Comparison of ENCODE assay signal across 23 cellular contexts in genomic region chr21:38909109-38909508, GRCh38.
DNase-seq lines count a peak whose midpoint lies in the region; ATAC-seq and TF ChIP-seq lines count a peak whose summit lies in the region.
"Had no signal": no experiment of that assay in that cellular context is flagged by ENCODE, and none has a peak within 500 bp of the region (broad histone marks: within the 10 kb centered on the region; RNA-seq: fewer than 3 reads in every experiment).

No MANE protein-coding gene starts in this region.

- TF ChIP-seq CTCF in breast epithelium (IDR thresholded peaks at IDR 0.05) (no peak), MCF 10A (IDR thresholded peaks at IDR 0.05; ENCODE audit: unreplicated experiment) (no peak), foreskin keratinocyte (conservative IDR thresholded peaks at IDR 0.05) (no peak), psoas muscle (IDR thresholded peaks at IDR 0.05) (no peak), type B pancreatic cell (conservative IDR thresholded peaks at IDR 0.05) (no peak)

- H3K9me3 Mint-ChIP-seq in MCF 10A (ENCODE audit: unreplicated experiment) (peaks cover 7% of the 10 kb centered on the region), type B pancreatic cell (peaks cover 5% of the 10 kb centered on the region)
- no peaks in the 10 kb centered on the region for H3K9me3 Mint-ChIP-seq in activated T-helper 17 cell treated with anti-CD3 and anti-CD28 coated beads, Interleukin-2, amount 50 U/mL, for 72 hours
- H3K9me3 Mint-ChIP-seq: GM23338; natural killer cell treated with Interleukin-12 subunit alpha and Interleukin-12 subunit beta and Interleukin-15 and Interleukin-18, amount 100 ng/mL, for 72 hours had no signal

- no peak overlapping the region for H3K27ac Mint-ChIP-seq in MCF 10A (ENCODE audit: low read depth, unreplicated experiment)
- H3K27ac Mint-ChIP-seq in type B pancreatic cell, result peak overlapping the region; percentile 89
- H3K27ac Mint-ChIP-seq in activated T-helper 17 cell treated with anti-CD3 and anti-CD28 coated beads, Interleukin-2, amount 50 U/mL, for 72 hours, result no peak overlapping the region
- H3K27ac Mint-ChIP-seq: GM23338; natural killer cell treated with Interleukin-12 subunit alpha and Interleukin-12 subunit beta and Interleukin-15 and Interleukin-18, amount 100 ng/mL, for 72 hours had no signal

- no TSS peak for BruUV-seq in MCF 10A (replicated peaks; lab: Mats Ljungman, UMichigan)

- intact Hi-C loops in breast epithelium (cut with DNase I; ENCODE audit: low total_unique reads) (no loop called here), MCF 10A (cut with micrococcal nuclease) (no loop called here), psoas muscle (cut with DNase I) (loop anchor here in 1 of 2 donors (5.0 kb wide), 1 partner anchor 178 kb away; no protein-coding TSS in a partner anchor)

- no peak for DNase-seq in breast epithelium (ENCODE audit: low spot score in 2 of 2)
- DNase-seq in MCF 10A (ENCODE audit: unreplicated experiment), result no peak
- DNase-seq in foreskin keratinocyte, result no peak
- no peak for DNase-seq in psoas muscle
- no peak for DNase-seq in type B pancreatic cell (ENCODE audit: extremely low spot score, unreplicated experiment)
- no peak for DNase-seq in MG63
- no peak for DNase-seq in stimulated activated CD4-positive, alpha-beta T cell treated with anti-CD3 and anti-CD28 coated beads, Interleukin-2, amount 100 ng/mL, for 24 hours
- DNase-seq: 8988T; activated CD4-positive, alpha-beta T cell treated with anti-CD3 and anti-CD28 coated beads for 48 hours; activated effector memory CD4-positive, alpha-beta T cell treated with Interleukin-2 at 50 U/mL for 16 hours; erythroblast; glutamatergic neuron; NCI-H1092 treated with DMSO at 0.1 percent for 48 hours; NCI-H524 treated with DMSO at 0.1 percent for 48 hours; posterior cingulate gyrus; SHP77; spleen; T-helper 1 cell; testis had no signal

- WGBS in psoas muscle, 3 donors, result 95 to 99% (median 98%) methylated on average over 8 of the region's 8 CpGs

- peaks cover 17 to 26% of the 10 kb centered on the region in 2 donors for H3K4me1 ChIP-seq in breast epithelium
- peaks cover 40% of the 10 kb centered on the region for H3K4me1 ChIP-seq in foreskin keratinocyte
- H3K4me1 ChIP-seq in psoas muscle, result peaks cover 62% of the 10 kb centered on the region

- H3K4me1 Mint-ChIP-seq in MCF 10A (ENCODE audit: insufficient read depth, unreplicated experiment) (peaks cover 33% of the 10 kb centered on the region), type B pancreatic cell (ENCODE audit: unreplicated experiment) (peaks cover 13% of the 10 kb centered on the region)
- H3K4me1 Mint-ChIP-seq in activated T-helper 17 cell treated with anti-CD3 and anti-CD28 coated beads, Interleukin-2, amount 50 U/mL, for 72 hours, result no peaks in the 10 kb centered on the region

- H3K4me3 ChIP-seq in breast epithelium (no peak overlapping the region), psoas muscle (no peak overlapping the region), MG63 (no peak overlapping the region)
- H3K4me3 ChIP-seq: BLaER1 treated with 17β-estradiol and CSF1 and Interleukin-3, amounts not matched to agents 10 nM and 100 nM; GM23338; spleen; testis had no signal

- H3K4me3 Mint-ChIP-seq in MCF 10A (ENCODE audit: unreplicated experiment) (no peak overlapping the region), type B pancreatic cell (no peak overlapping the region)
- no peak overlapping the region for H3K4me3 Mint-ChIP-seq in activated T-helper 17 cell treated with anti-CD3 and anti-CD28 coated beads, Interleukin-2, amount 50 U/mL, for 72 hours
- H3K4me3 Mint-ChIP-seq: GM23338; natural killer cell treated with Interleukin-12 subunit alpha and Interleukin-12 subunit beta and Interleukin-15 and Interleukin-18, amount 100 ng/mL, for 72 hours had no signal

- H3K36me3 Mint-ChIP-seq in MCF 10A (ENCODE audit: insufficient read depth, unreplicated experiment) (peaks cover 6% of the 10 kb centered on the region), type B pancreatic cell (peaks cover 5% of the 10 kb centered on the region)
- H3K36me3 Mint-ChIP-seq in activated T-helper 17 cell treated with anti-CD3 and anti-CD28 coated beads, Interleukin-2, amount 50 U/mL, for 72 hours (ENCODE audit: low read depth), result no peaks in the 10 kb centered on the region
- H3K36me3 Mint-ChIP-seq: natural killer cell treated with Interleukin-12 subunit alpha and Interleukin-12 subunit beta and Interleukin-15 and Interleukin-18, amount 100 ng/mL, for 72 hours had no signal

- H3K27me3 Mint-ChIP-seq in MCF 10A (ENCODE audit: insufficient read depth, unreplicated experiment) (no peaks in the 10 kb centered on the region), type B pancreatic cell (peaks cover 6% of the 10 kb centered on the region)
- H3K27me3 Mint-ChIP-seq in activated T-helper 17 cell treated with anti-CD3 and anti-CD28 coated beads, Interleukin-2, amount 50 U/mL, for 72 hours, result peaks cover 9% of the 10 kb centered on the region

- H3K27ac ChIP-seq in breast epithelium (peak overlapping the region; percentile 87 to 90), foreskin keratinocyte (peak overlapping the region; percentile 89), psoas muscle (peak overlapping the region; percentile 94)
- H3K27ac ChIP-seq: BLaER1 treated with 17β-estradiol and CSF1 and Interleukin-3, amounts not matched to agents 10 nM and 100 nM; testis had no signal

- CTCF ChIA-PET in MCF 10A (lab: Yijun Ruan, JAX), result interaction anchor here (0.8 to 1.7 kb wide), 3 partner anchors 17 to 70 kb away, joined by 3 to 4 read pairs (median 3); no protein-coding TSS in a partner anchor

- no peak for ATAC-seq in foreskin keratinocyte
- no peak for ATAC-seq in psoas muscle
- no peak for ATAC-seq in activated T-helper 17 cell treated with anti-CD3 and anti-CD28 coated beads, Interleukin-2, amount 50 U/mL, for 72 hours (replicated peaks)
- ATAC-seq: GM23338; natural killer cell treated with Interleukin-12 subunit alpha and Interleukin-12 subunit beta and Interleukin-15 and Interleukin-18, amount 100 ng/mL, for 72 hours had no signal

- no peak for TF ChIP-seq POLR2A in breast epithelium (IDR thresholded peaks at IDR 0.05)

- H3K27me3 ChIP-seq in breast epithelium, result no peaks in the 10 kb centered on the region
- no peaks in the 10 kb centered on the region for H3K27me3 ChIP-seq in foreskin keratinocyte
- H3K27me3 ChIP-seq in psoas muscle (ENCODE audit: insufficient read depth in 3 of 3, low read length in 2 of 3), result no peaks in the 10 kb centered on the region
- H3K27me3 ChIP-seq in MG63, result no peaks in the 10 kb centered on the region; the same call in 1 of the 2 replicates
- H3K27me3 ChIP-seq: testis had no signal

- POLR2A ChIA-PET in MCF 10A (lab: Yijun Ruan, JAX), result interaction anchor here (1.4 to 12.7 kb wide), 5 partner anchors 10 to 196 kb away, joined by 3 to 188 read pairs (median 15); partner anchors contain the start of gene ETS2

- H3K36me3 ChIP-seq in breast epithelium, result no peaks in the 10 kb centered on the region
- H3K36me3 ChIP-seq in psoas muscle (ENCODE audit: insufficient read depth in 1 of 2, low read depth in 1 of 2), result no peaks in the 10 kb centered on the region
- no peaks in the 10 kb centered on the region; the same call in 1 of the 2 replicates for H3K36me3 ChIP-seq in MG63
- H3K36me3 ChIP-seq: BLaER1 treated with 17β-estradiol and CSF1 and Interleukin-3, amounts not matched to agents 10 nM and 100 nM; spleen had no signal

- H3K9me3 ChIP-seq in breast epithelium (no peaks in the 10 kb centered on the region), psoas muscle (no peaks in the 10 kb centered on the region), MG63 (no peaks in the 10 kb centered on the region)
- H3K9me3 ChIP-seq: spleen, testis had no signal
